In the genomic region with DNA sequence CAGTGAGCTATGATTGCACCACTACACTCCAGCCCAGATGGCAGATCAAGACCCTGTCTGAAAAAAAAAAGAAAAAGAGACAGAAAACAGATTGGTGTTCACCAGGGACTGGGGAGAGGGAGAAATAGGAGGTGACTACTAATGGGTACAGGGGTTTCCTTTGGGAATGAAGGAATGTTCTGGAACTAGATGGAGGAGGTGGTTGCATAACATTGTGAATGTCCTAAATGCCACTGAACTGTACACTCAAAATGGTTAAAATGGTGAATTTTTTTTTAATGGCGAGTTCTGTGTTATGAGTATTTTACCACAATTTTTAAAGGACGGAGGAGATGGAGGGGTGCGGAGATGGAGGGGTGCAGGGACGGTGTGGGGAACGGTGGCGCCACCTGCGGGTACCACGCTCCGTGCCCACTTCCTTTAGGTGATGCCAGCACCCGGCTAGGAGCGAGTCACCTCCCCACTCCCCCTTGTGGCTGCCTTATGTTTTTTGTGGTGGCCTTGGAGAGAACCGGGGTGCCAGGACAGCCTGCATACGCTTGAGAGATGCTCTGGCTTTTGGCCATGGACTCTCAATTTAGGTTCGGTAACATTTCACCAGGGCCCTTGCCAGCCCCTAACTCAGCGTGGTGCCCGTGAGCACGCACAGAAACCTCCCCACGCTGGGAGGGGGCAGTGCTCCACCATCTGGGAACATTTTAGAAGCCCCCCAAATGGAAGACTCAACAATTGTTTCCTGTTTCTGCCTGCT, we compare ENCODE assay signal across 7 cellular contexts. TPM values are rescaled to one million over a fixed set of nuclear protein-coding genes. Genes with fewer than 3 reads are reported as not detected.
DNase-seq lines count a peak whose midpoint lies in the region; ATAC-seq and TF ChIP-seq lines count a peak whose summit lies in the region.

No MANE protein-coding gene starts in this region.

- ATAC-seq in Right ventricle myocardium superior (ENCODE audit: poor library complexity) (peak; percentile 76), HG03159 (IDR thresholded peaks at IDR 0.05; ENCODE audit: unreplicated experiment) (no peak)

- H3K36me3 ChIP-seq in SJCRH30 (no peaks in the 10 kb centered on the region), skeletal muscle satellite cell (ENCODE audit: insufficient read depth, low read length) (no peaks in the 10 kb centered on the region)

- H3K4me3 ChIP-seq in HL-60 (replicated peaks; ENCODE audit: insufficient read depth, low read length) (no peak overlapping the region), SJCRH30 (no peak overlapping the region), skeletal muscle satellite cell (ENCODE audit: low read length) (peak overlapping the region; percentile 10)

- H3K4me1 ChIP-seq in SJCRH30 (peaks cover 11% of the 10 kb centered on the region), skeletal muscle satellite cell (ENCODE audit: control insufficient read depth, insufficient read depth, low read length) (peaks cover 7% of the 10 kb centered on the region)

- H3K9ac ChIP-seq in skeletal muscle satellite cell (ENCODE audit: low read depth, low read length), result no peak overlapping the region

- in situ Hi-C loops in GM13976 (cut with MboI; ENCODE audit: low sequenced_read_pairs, unreplicated experiment), result no loop called here

- peak overlapping the region; percentile 46 for H3K4me2 ChIP-seq in skeletal muscle satellite cell (ENCODE audit: low read length)

- intact Hi-C loops in Right ventricle myocardium superior (cut with DNase I), result no loop called here

- H3K27me3 ChIP-seq in HL-60 (ENCODE audit: insufficient read depth, poor library complexity, severe bottlenecking) (no peaks in the 10 kb centered on the region), SJCRH30 (no peaks in the 10 kb centered on the region), skeletal muscle satellite cell (ENCODE audit: control insufficient read depth, insufficient read depth, low read length) (no peaks in the 10 kb centered on the region)

- H3K27ac ChIP-seq in HL-60 (replicated peaks) (no peak overlapping the region), SJCRH30 (no peak overlapping the region)

- DNase-seq in GM13976 (ENCODE audit: low spot score), result peak; percentile 72
- DNase-seq in HL-60 (ENCODE audit: low read depth in 1 of 2, low spot score in 1 of 2), result peak in 1 of 2 experiments; percentile 74
- peak; percentile 49 to 56 for DNase-seq in SJCRH30
- DNase-seq in activated naive CD4-positive, alpha-beta T cell (lab: John Stamatoyannopoulos, UW), result peak; percentile 6 to 56 (median 18)
- DNase-seq in Right ventricle myocardium superior, result peak; percentile 59

- H3K9me3 ChIP-seq in SJCRH30 (replicated peaks), result no peaks in the 10 kb centered on the region
- H3K9me3 ChIP-seq in skeletal muscle satellite cell (replicated peaks; ENCODE audit: low read length), result no peaks in the 10 kb centered on the region

- TF ChIP-seq CTCF in GM13976 (IDR thresholded peaks at IDR 0.05; ENCODE audit: borderline replicate concordance, control extremely low read depth, extremely low read depth, insufficient read depth, missing control alignments) (peak; percentile 82), HL-60 (IDR thresholded peaks at IDR 0.05; ENCODE audit: insufficient read depth, low read length) (peak; percentile 58)

RNA-seq across cellular contexts. Expression of gene UBC, which starts 16.1 kb away (rescaled TPM):
- total RNA-seq in SJCRH30 (2014; rRNA removed; shearing (Covaris generic)), result 492 and 503 TPM in 2 replicates
- 1,120 TPM for total RNA-seq in Right ventricle myocardium superior
- 1,475 and 1,652 TPM in 2 replicates for total RNA-seq in skeletal muscle satellite cell (2012; rRNA removed)

RNA-seq across cellular contexts. Expression of gene SCARB1, which starts 34.7 kb away (rescaled TPM):
- 36.1 TPM in 2 replicates for total RNA-seq in SJCRH30 (2014; rRNA removed; shearing (Covaris generic))
- 12.7 TPM for total RNA-seq in Right ventricle myocardium superior
- 18.8 and 28.9 TPM in 2 replicates for total RNA-seq in skeletal muscle satellite cell (2012; rRNA removed)
